ENCODE assay signal across 10 cellular contexts in the genomic region with DNA sequence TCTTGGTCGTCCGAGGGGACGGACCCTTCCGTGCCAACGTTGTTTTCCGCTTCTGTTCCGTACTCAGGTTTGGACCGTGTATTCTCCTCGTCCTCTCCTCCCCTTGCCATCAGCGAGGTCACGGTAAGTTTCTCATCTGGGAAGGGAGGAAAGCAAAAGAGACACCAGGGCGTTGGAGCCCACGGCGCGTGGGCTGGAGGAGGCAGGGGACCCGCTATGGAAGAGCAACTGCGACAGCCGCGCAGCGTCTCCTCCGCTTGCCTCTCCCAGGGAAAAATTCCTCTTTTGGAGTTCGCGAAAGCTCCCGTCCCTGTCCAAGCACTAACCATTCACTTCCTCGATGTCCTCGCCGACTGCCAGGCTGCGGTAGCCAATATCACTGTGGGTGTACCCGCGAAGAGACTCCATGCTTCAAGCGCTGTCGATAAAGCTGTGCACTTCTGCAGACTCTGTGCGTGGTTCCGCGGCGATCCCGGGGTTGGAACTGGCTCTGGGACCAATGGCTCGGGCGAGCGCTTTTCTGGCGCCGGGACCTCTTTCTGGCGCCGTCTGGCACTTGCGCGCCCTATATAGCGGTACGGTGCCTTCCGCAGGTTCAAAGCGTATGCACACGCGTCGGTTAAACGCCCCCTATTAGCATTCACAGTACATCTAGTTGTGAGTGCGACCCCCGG. TPM values are rescaled to one million over a fixed set of nuclear protein-coding genes. Genes with fewer than 3 reads are reported as not detected.
DNase-seq lines count a peak whose midpoint lies in the region; ATAC-seq and TF ChIP-seq lines count a peak whose summit lies in the region.
"Had no signal": no experiment of that assay in that cellular context is flagged by ENCODE, and none has a peak within 500 bp of the region (broad histone marks: within the 10 kb centered on the region; RNA-seq: fewer than 3 reads in every experiment).

TSS of gene ESX1 (minus strand) at position 492 of the 674 bp plus-strand sequence. CDS start at position 408, 84 bp downstream.

- H3K27me3 Mint-ChIP-seq in naive thymus-derived CD4-positive, alpha-beta T cell: peaks cover 20 to 52% (median 26%) of the 10 kb centered on the region in 5 donors

- intact Hi-C loops in breast epithelium (cut with DNase I; ENCODE audit: low total_unique reads) (loop anchor here (5.0 kb wide), 1 partner anchor 1563 kb away; no protein-coding TSS in a partner anchor), ovary (cut with DNase I) (no loop called here)
- intact Hi-C loops in naive thymus-derived CD4-positive, alpha-beta T cell (cut with micrococcal nuclease): no loop called here

- H3K4me1 ChIP-seq in HEK293 (ENCODE audit: control insufficient read depth, insufficient read depth, low read length): no peaks in the 10 kb centered on the region
- no peaks in the 10 kb centered on the region for H3K4me1 ChIP-seq in breast epithelium
- no peaks in the 10 kb centered on the region for H3K4me1 ChIP-seq in naive thymus-derived CD4-positive, alpha-beta T cell (ENCODE audit: control insufficient read depth in 2 of 2, insufficient read depth in 2 of 2, low read length in 2 of 2)
- H3K4me1 ChIP-seq in ovary (ENCODE audit: insufficient read depth): no peaks in the 10 kb centered on the region

- ATAC-seq in naive thymus-derived CD4-positive, alpha-beta T cell: no peak
- ATAC-seq in GM19035 (IDR thresholded peaks at IDR 0.05; ENCODE audit: unreplicated experiment) (no peak), GM21717 (IDR thresholded peaks at IDR 0.05; ENCODE audit: unreplicated experiment) (no peak), HG03175 (IDR thresholded peaks at IDR 0.05; ENCODE audit: unreplicated experiment) (no peak)
- ATAC-seq: heart right ventricle had no signal

- no peak for TF ChIP-seq EP300 in ovary (IDR thresholded peaks at IDR 0.05)

- TF ChIP-seq POLR2A in breast epithelium (IDR thresholded peaks at IDR 0.05) (no peak), ovary (IDR thresholded peaks at IDR 0.05) (no peak)

- H3K9me3 ChIP-seq in HEK293 (ENCODE audit: control insufficient read depth, insufficient read depth, low read depth, low read length) (no peaks in the 10 kb centered on the region; the same call in 1 of the 2 replicates), breast epithelium (peaks cover 0 to 5% of the 10 kb centered on the region in 2 donors), ovary (no peaks in the 10 kb centered on the region)
- no peaks in the 10 kb centered on the region for H3K9me3 ChIP-seq in naive thymus-derived CD4-positive, alpha-beta T cell (ENCODE audit: control insufficient read depth in 2 of 3, low read length in 3 of 3)

- DNase-seq in AG20443 (ENCODE audit: low spot score) (peak; percentile 12), breast epithelium (ENCODE audit: low spot score in 2 of 2) (no peak), ovary (no peak)
- DNase-seq in naive thymus-derived CD4-positive, alpha-beta T cell: no peak
- DNase-seq: heart right ventricle had no signal

- peaks cover 0 to 7% (median 7%) of the 10 kb centered on the region in 7 donors for H3K4me1 Mint-ChIP-seq in naive thymus-derived CD4-positive, alpha-beta T cell

- H3K27ac Mint-ChIP-seq in naive thymus-derived CD4-positive, alpha-beta T cell: peak within 1 kb of the TSS in 1 of 9 donors; percentile 46

- peak within 1 kb of the TSS; percentile 51 to 84 (median 76) for H3K4me3 Mint-ChIP-seq in naive thymus-derived CD4-positive, alpha-beta T cell

- H3K36me3 ChIP-seq in HEK293 (ENCODE audit: control insufficient read depth in 2 of 2, insufficient read depth in 1 of 2, low read length in 2 of 2): no peaks in the 10 kb centered on the region
- no peaks in the 10 kb centered on the region for H3K36me3 ChIP-seq in breast epithelium
- H3K36me3 ChIP-seq in naive thymus-derived CD4-positive, alpha-beta T cell (ENCODE audit: control insufficient read depth in 2 of 3, insufficient read depth in 3 of 3, low read length in 3 of 3): no peaks in the 10 kb centered on the region
- H3K36me3 ChIP-seq in ovary: no peaks in the 10 kb centered on the region
- H3K36me3 ChIP-seq: heart right ventricle had no signal

- H3K9me3 Mint-ChIP-seq in naive thymus-derived CD4-positive, alpha-beta T cell: no peaks in the 10 kb centered on the region

- no peaks in the 10 kb centered on the region for H3K36me3 Mint-ChIP-seq in naive thymus-derived CD4-positive, alpha-beta T cell

- POLR2A ChIA-PET in HEK293 (lab: Yijun Ruan, JAX): no interaction called here
- POLR2A ChIA-PET in naive thymus-derived CD4-positive, alpha-beta T cell (lab: Charles Lee): no interaction called here

- 30 to 43% (median 31%) methylated on average over 56 of the region's 56 CpGs for WGBS in ovary, 3 donors

- H3K27ac ChIP-seq in HEK293 (ENCODE audit: extremely low read depth, low read depth, low read length) (no peak within 1 kb of the TSS), breast epithelium (no peak within 1 kb of the TSS), ovary (no peak within 1 kb of the TSS)
- no peak within 1 kb of the TSS for H3K27ac ChIP-seq in naive thymus-derived CD4-positive, alpha-beta T cell (ENCODE audit: low read depth, low read length)
- H3K27ac ChIP-seq: heart right ventricle had no signal

- H3K4me3 ChIP-seq in HEK293 (ENCODE audit: low read depth, low read length) (peak within 1 kb of the TSS; percentile 25), breast epithelium (peak within 1 kb of the TSS in 2 of 3 donors; percentile 29 to 55), ovary (no peak within 1 kb of the TSS)
- H3K4me3 ChIP-seq in naive thymus-derived CD4-positive, alpha-beta T cell (ENCODE audit: low read length): no peak within 1 kb of the TSS

- TF ChIP-seq CTCF in HEK293 (tag by site-specific recombination; IDR thresholded peaks at IDR 0.05) (no peak), breast epithelium (IDR thresholded peaks at IDR 0.05) (no peak), ovary (IDR thresholded peaks at IDR 0.05) (no peak)

- CTCF ChIA-PET in HEK293 (lab: Yijun Ruan, JAX): interaction anchor here (0.7 to 1.6 kb wide), 2 partner anchors 14 to 118 kb away, joined by 3 read pairs; no protein-coding TSS in a partner anchor
- CTCF ChIA-PET in naive thymus-derived CD4-positive, alpha-beta T cell (lab: Charles Lee): no interaction called here

- peaks cover 3 to 84% of the 10 kb centered on the region in 2 donors for H3K27me3 ChIP-seq in breast epithelium
- H3K27me3 ChIP-seq in naive thymus-derived CD4-positive, alpha-beta T cell (ENCODE audit: control insufficient read depth in 2 of 2, insufficient read depth in 2 of 2, low read length in 2 of 2): no peaks in the 10 kb centered on the region
- H3K27me3 ChIP-seq in ovary: no peaks in the 10 kb centered on the region

TF ChIP-seq in HEK293, 187 proteins besides CTCF, POLR2A, EP300 and RAD21:
- TF ChIP-seq ZNF580 (tag by site-specific recombination; IDR thresholded peaks at IDR 0.05) (no peak), ZNF112 (tag by site-specific recombination; IDR thresholded peaks at IDR 0.05) (no peak), ZFHX2 (tag by site-specific recombination; conservative IDR thresholded peaks at IDR 0.05) (peak; percentile 28; the same call in 1 of the 2 replicates), ZNF274 (IDR thresholded peaks at IDR 0.05; ENCODE audit: low read length) (no peak), ZNF274 (tag by site-specific recombination; IDR thresholded peaks at IDR 0.05; ENCODE audit: borderline replicate concordance) (no peak), ZBTB11 (tag by site-specific recombination; conservative IDR thresholded peaks at IDR 0.05; ENCODE audit: low read depth) (0 out of 2 replicates have a peak, but pooled peaks have one; percentile 7), KLF16 (tag by site-specific recombination; IDR thresholded peaks at IDR 0.05) (no peak)
TF ChIP-seq in HEK293: peak in this region for 2.

RNA-seq across cellular contexts. Expression of gene ESX1, which starts in this region (rescaled TPM):
- total RNA-seq in breast epithelium (not detected), ovary (not detected)
- not detected for total RNA-seq in naive thymus-derived CD4-positive, alpha-beta T cell
- polyA plus RNA-seq in naive thymus-derived CD4-positive, alpha-beta T cell: not detected
- not detected for polyA plus RNA-seq in ovary
- total RNA-seq: G401, heart right ventricle had no signal
- polyA plus RNA-seq: heart right ventricle had no signal

Comparison
In these comparisons a context has a peak if more than half of its experiments do, and no peak if none do; other contexts are left out.
1. H3K4me3 ChIP-seq: peak in HEK293 (single experiment) and breast epithelium (2 of 3); none in naive thymus-derived CD4-positive, alpha-beta T cell (single experiment) and ovary (single experiment).